ENCODE assay signal across 11 cellular contexts in genomic region chr1:235259133-235259778, GRCh38.
DNase-seq lines count a peak whose midpoint lies in the region; ATAC-seq, FAIRE-seq and TF ChIP-seq lines count a peak whose summit lies in the region.
"Had no signal": no experiment of that assay in that cellular context is flagged by ENCODE, and none has a peak within 500 bp of the region (broad histone marks: within the 10 kb centered on the region; RNA-seq: fewer than 3 reads in every experiment).

No MANE protein-coding gene starts in this region.

- no peak overlapping the region for H3K4me3 ChIP-seq in K562
- H3K4me3 ChIP-seq: ascending aorta, tibial nerve had no signal

- no peak for DNase-seq in activated T-cell treated with anti-CD3 and anti-CD28 coated beads, Interleukin-2, amount 50 U/mL, for 4 hours
- DNase-seq in activated T-cell treated with anti-CD3 and anti-CD28 coated beads for 4 hours (no peak), K562 (ENCODE audit: extremely low read depth in 1 of 4, low spot score in 3 of 4) (no peak), NCI-H748 treated with DMSO at 0.1 percent for 48 hours (lab: John Stamatoyannopoulos, UW) (no peak)
- no peak for DNase-seq in stimulated activated naive B cell treated with anti-CD40 and anti-IgM and Interleukin-4, amounts not matched to agents 10 μg/mL and 1 μg/mL and 100 μg/mL, for 72 hours
- no peak for DNase-seq in stimulated activated CD4-positive, alpha-beta T cell treated with anti-CD3 and anti-CD28 coated beads, Interleukin-15, amount 100 ng/mL, for 24 hours
- DNase-seq: NCI-H2227 treated with DMSO at 0.1 percent for 48 hours had no signal

- H3K4me3 Mint-ChIP-seq in activated T-cell treated with anti-CD3 and anti-CD28 coated beads, Interleukin-2, amount 50 U/mL, for 4 hours = no peak overlapping the region
- H3K4me3 Mint-ChIP-seq in stimulated activated naive B cell treated with anti-CD40 and anti-IgM and Interleukin-4, amounts not matched to agents 10 μg/mL and 1 μg/mL and 100 μg/mL, for 72 hours = no peak overlapping the region

- 95% methylated on average over 1 of the region's 1 CpG for WGBS in K562 (ENCODE audit: insufficient coverage, low coverage, missing lambda C conversion rate)

- peaks cover 61% of the 10 kb centered on the region for H3K4me1 Mint-ChIP-seq in activated T-cell treated with anti-CD3 and anti-CD28 coated beads, Interleukin-2, amount 50 U/mL, for 4 hours (ENCODE audit: low read depth)
- peaks cover 18 to 46% of the 10 kb centered on the region in 2 donors for H3K4me1 Mint-ChIP-seq in stimulated activated naive B cell treated with anti-CD40 and anti-IgM and Interleukin-4, amounts not matched to agents 10 μg/mL and 1 μg/mL and 100 μg/mL, for 72 hours

- peak; percentile 23 to 41 for ATAC-seq in activated T-cell treated with anti-CD3 and anti-CD28 coated beads, Interleukin-2, amount 50 U/mL, for 4 hours
- ATAC-seq in HG03469 (IDR thresholded peaks at IDR 0.05; ENCODE audit: unreplicated experiment) (peak; percentile 42), K562 (peak; percentile 29; the same call in 2 of the 3 replicates), GM19324 (IDR thresholded peaks at IDR 0.05; ENCODE audit: low FRiP score, unreplicated experiment) (no peak)
- peak; percentile 42 to 68 for ATAC-seq in stimulated activated naive B cell treated with anti-CD40 and anti-IgM and Interleukin-4, amounts not matched to agents 10 μg/mL and 1 μg/mL and 100 μg/mL, for 72 hours (replicated peaks)

- no peaks in the 10 kb centered on the region for H3K4me1 ChIP-seq in K562 (replicated peaks in 1 of 2; ENCODE audit: control insufficient read depth in 2 of 2, insufficient read depth in 2 of 2, low read length in 2 of 2)

- H3K9ac ChIP-seq in K562 (ENCODE audit: insufficient read depth in 1 of 2, low read depth in 2 of 2, low read length in 2 of 2) = no peak overlapping the region

- no peaks in the 10 kb centered on the region for H3K9me3 Mint-ChIP-seq in activated T-cell treated with anti-CD3 and anti-CD28 coated beads, Interleukin-2, amount 50 U/mL, for 4 hours
- no peaks in the 10 kb centered on the region for H3K9me3 Mint-ChIP-seq in stimulated activated naive B cell treated with anti-CD40 and anti-IgM and Interleukin-4, amounts not matched to agents 10 μg/mL and 1 μg/mL and 100 μg/mL, for 72 hours

- in situ Hi-C loops in K562 (cut with MboI) = no loop called here

- POLR2A ChIA-PET in K562 (lab: Yijun Ruan, JAX) = interaction anchor here (0.6 to 1.2 kb wide), 3 partner anchors 13 to 16 kb away, joined by 3 to 6 read pairs (median 4); no protein-coding TSS in a partner anchor

- BruUV-seq in K562 (replicated peaks; lab: Mats Ljungman, UMichigan) = TSS peak; percentile 19

- no peak overlapping the region for H3K4me2 ChIP-seq in K562 (ENCODE audit: insufficient read depth, low read length)

- CTCF ChIA-PET in K562 (lab: Yijun Ruan, JAX; ENCODE audit: low intra/inter-chr PET ratio) = no interaction called here

- H3K79me2 ChIP-seq in K562 (ENCODE audit: control insufficient read depth, insufficient read depth, low read length) = peaks cover 55% of the 10 kb centered on the region

- H3K36me3 Mint-ChIP-seq in activated T-cell treated with anti-CD3 and anti-CD28 coated beads, Interleukin-2, amount 50 U/mL, for 4 hours (ENCODE audit: insufficient read depth) = peaks cover 6% of the 10 kb centered on the region
- peaks cover 6 to 11% of the 10 kb centered on the region in 2 donors for H3K36me3 Mint-ChIP-seq in stimulated activated naive B cell treated with anti-CD40 and anti-IgM and Interleukin-4, amounts not matched to agents 10 μg/mL and 1 μg/mL and 100 μg/mL, for 72 hours

- peaks cover 29% of the 10 kb centered on the region; the same call in 2 of the 3 replicates for H3K36me3 ChIP-seq in K562 (ENCODE audit: control insufficient read depth, insufficient read depth, low read length)

- no peak; a peak in 1 of 6 replicates for TF ChIP-seq CTCF in K562 (IDR thresholded peaks at IDR 0.05 in 2 of 3, conservative IDR thresholded peaks at IDR 0.05 in 1 of 3; ENCODE audit: insufficient read depth in 2 of 3, low read depth in 1 of 3, low read length in 3 of 3)

- TF ChIP-seq POLR2A in K562 (conservative IDR thresholded peaks at IDR 0.05) = no peak

- no peaks in the 10 kb centered on the region for H3K27me3 ChIP-seq in K562 (ENCODE audit: control insufficient read depth in 2 of 2, insufficient read depth in 2 of 2, low read length in 2 of 2)
- H3K27me3 ChIP-seq: ascending aorta, tibial nerve had no signal

- no peak for TF ChIP-seq EP300 in K562 (IDR thresholded peaks at IDR 0.05; ENCODE audit: low read length)

- no peak overlapping the region for H3K27ac ChIP-seq in K562 (ENCODE audit: extremely low read depth, low read depth, low read length)
- H3K27ac ChIP-seq: ascending aorta, tibial nerve had no signal

- no peaks in the 10 kb centered on the region for H3K9me3 ChIP-seq in K562 (replicated peaks; ENCODE audit: control insufficient read depth, insufficient read depth, low read depth, low read length)
- H3K9me3 ChIP-seq: ascending aorta, tibial nerve had no signal

- H3K9me1 ChIP-seq in K562 (ENCODE audit: control insufficient read depth, insufficient read depth, low read length) = no peaks in the 10 kb centered on the region

- no peaks in the 10 kb centered on the region for H3K27me3 Mint-ChIP-seq in activated T-cell treated with anti-CD3 and anti-CD28 coated beads, Interleukin-2, amount 50 U/mL, for 4 hours (ENCODE audit: low read depth)
- H3K27me3 Mint-ChIP-seq in stimulated activated naive B cell treated with anti-CD40 and anti-IgM and Interleukin-4, amounts not matched to agents 10 μg/mL and 1 μg/mL and 100 μg/mL, for 72 hours = no peaks in the 10 kb centered on the region

- no peak overlapping the region for H2AFZ ChIP-seq in K562 (ENCODE audit: low read depth, low read length)

- intact Hi-C loops in K562 (cut with micrococcal nuclease) = loop anchor here (10.0 kb wide), 1 partner anchor 246 kb away; the partner anchor contains the start of gene B3GALNT2

- no peak for TF ChIP-seq RAD21 in K562 (CRISPR knock-in tag; conservative IDR thresholded peaks at IDR 0.05 in 1 of 2, IDR thresholded peaks at IDR 0.05 in 1 of 2)

- FAIRE-seq in K562 (lab: Jason Lieb, UNC) = no peak

- no peaks in the 10 kb centered on the region for H4K20me1 ChIP-seq in K562 (replicated peaks; ENCODE audit: control insufficient read depth, insufficient read depth, low read length)

- H3K27ac Mint-ChIP-seq in stimulated activated naive B cell treated with anti-CD40 and anti-IgM and Interleukin-4, amounts not matched to agents 10 μg/mL and 1 μg/mL and 100 μg/mL, for 72 hours = peak overlapping the region; percentile 81

TF ChIP-seq in K562, 482 proteins besides CTCF, POLR2A, EP300 and RAD21:
- TF ChIP-seq ZNF41 (CRISPR knock-in tag; conservative IDR thresholded peaks at IDR 0.05) = no peak
- no peak for TF ChIP-seq MCM5 (IDR thresholded peaks at IDR 0.05; ENCODE audit: low read depth)
- no peak for TF ChIP-seq ETV5 (CRISPR knock-in tag; IDR thresholded peaks at IDR 0.05; ENCODE audit: low read depth)
- TF ChIP-seq SNRNP70 (optimal IDR thresholded peaks at IDR 0.05; ENCODE audit: low read depth, low read length) = no peak
- no peak for TF ChIP-seq HNRNPL (IDR thresholded peaks at IDR 0.05; ENCODE audit: low read depth, low read length)
- no peak for TF ChIP-seq MCM2 (IDR thresholded peaks at IDR 0.05; ENCODE audit: low read depth)
- TF ChIP-seq ZNF780A (CRISPR knock-in tag; IDR thresholded peaks at IDR 0.05) = no peak
- no peak for TF ChIP-seq ZBTB7A (IDR thresholded peaks at IDR 0.05; ENCODE audit: borderline replicate concordance, control insufficient read depth, low read depth, low read length)
- no peak for TF ChIP-seq MAZ (CRISPR knock-in tag; conservative IDR thresholded peaks at IDR 0.05 in 1 of 2, IDR thresholded peaks at IDR 0.05 in 1 of 2)
- TF ChIP-seq ZFP91 (CRISPR knock-in tag; IDR thresholded peaks at IDR 0.05) = no peak
